ENCODE assay signal across 8 cellular contexts in the genomic region with DNA sequence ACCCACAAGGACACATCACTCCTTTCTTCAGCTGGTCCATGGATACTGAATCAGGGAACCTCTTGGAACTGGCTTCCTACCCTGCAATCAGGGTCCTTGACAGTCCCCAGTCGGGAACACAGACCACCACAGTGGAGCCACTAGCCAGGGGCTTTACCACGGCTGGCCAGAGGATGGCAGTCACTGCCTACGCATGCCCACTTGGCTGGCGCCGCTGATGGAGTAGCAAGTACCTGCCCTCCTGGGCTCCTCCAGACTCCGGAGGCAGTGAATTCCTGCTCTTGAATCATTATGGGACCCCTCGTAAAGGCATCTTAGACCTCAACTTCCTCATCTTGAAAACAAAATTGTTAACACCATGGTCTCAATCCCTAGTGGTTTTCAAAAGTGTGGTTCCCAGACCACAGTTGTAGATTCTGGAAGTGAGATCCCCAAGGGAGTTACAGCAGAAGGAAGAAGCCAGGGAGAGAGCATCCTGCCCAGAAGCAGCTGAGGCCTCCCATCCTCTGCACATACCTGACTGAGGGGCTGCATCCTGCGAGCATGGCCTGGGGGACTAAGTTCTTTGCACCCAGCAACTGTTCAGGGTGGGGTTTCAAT. TPM values are rescaled to one million over a fixed set of nuclear protein-coding genes. Genes with fewer than 3 reads are reported as not detected.
DNase-seq lines count a peak whose midpoint lies in the region; ATAC-seq, FAIRE-seq and TF ChIP-seq lines count a peak whose summit lies in the region.

No MANE protein-coding gene starts in this region.

- no TSS peak for BruUV-seq in PC-3 (replicated peaks; lab: Mats Ljungman, UMichigan)

- POLR2A ChIA-PET in PC-3 (lab: Charles Lee; ENCODE audit: unreplicated experiment): no interaction called here

- H3K4me3 ChIP-seq in Karpas-422 (ENCODE audit: low read length): no peak overlapping the region
- H3K4me3 ChIP-seq in PC-3 (ENCODE audit: low read length): peak overlapping the region; percentile 17; the same call in 1 of the 2 replicates
- no peak overlapping the region for H3K4me3 ChIP-seq in pancreas

- H3K27me3 ChIP-seq in Karpas-422 (ENCODE audit: low read length) (no peaks in the 10 kb centered on the region), PC-3 (ENCODE audit: low read length) (no peaks in the 10 kb centered on the region), pancreas (no peaks in the 10 kb centered on the region)

- intact Hi-C loops in PC-3 (cut with micrococcal nuclease) (loop anchor here (1.0 to 2.0 kb wide), 3 partner anchors 107 to 174 kb away; no protein-coding TSS in a partner anchor), pancreas (cut with DNase I) (loop anchor here (10.0 kb wide), 2 partner anchors 116 to 166 kb away; no protein-coding TSS in a partner anchor)

- no peaks in the 10 kb centered on the region for H3K9me2 ChIP-seq in Karpas-422 (replicated peaks; ENCODE audit: insufficient read depth, low read length)
- H3K9me2 ChIP-seq in PC-3 (replicated peaks; ENCODE audit: low read length): no peaks in the 10 kb centered on the region

- no peaks in the 10 kb centered on the region for H3K9me3 ChIP-seq in Karpas-422 (ENCODE audit: low read length)
- no peaks in the 10 kb centered on the region for H3K9me3 ChIP-seq in PC-3 (ENCODE audit: low read length)
- H3K9me3 ChIP-seq in pancreas: no peaks in the 10 kb centered on the region

- whole genome bisulfite sequencing in pancreas, 2 donors: 7 to 11% methylated on average over 8 of the region's 8 CpGs

- H3K4me2 ChIP-seq in Karpas-422 (ENCODE audit: low read depth, low read length, poor library complexity, severe bottlenecking): peak overlapping the region; percentile 29
- peak overlapping the region; percentile 49; the same call in 1 of the 2 replicates for H3K4me2 ChIP-seq in PC-3 (ENCODE audit: low read length)

- H3K36me3 ChIP-seq in Karpas-422 (ENCODE audit: insufficient read depth, low read length) (no peaks in the 10 kb centered on the region), PC-3 (ENCODE audit: low read depth, low read length) (no peaks in the 10 kb centered on the region), pancreas (no peaks in the 10 kb centered on the region)

- H3K79me2 ChIP-seq in Karpas-422 (ENCODE audit: low read length): no peaks in the 10 kb centered on the region
- no peaks in the 10 kb centered on the region for H3K79me2 ChIP-seq in PC-3 (ENCODE audit: low read length)

- H2AFZ ChIP-seq in Karpas-422 (ENCODE audit: low read length) (no peak overlapping the region), PC-3 (ENCODE audit: low read length) (peak overlapping the region; percentile 73)

- no peak overlapping the region for H3K27ac ChIP-seq in Karpas-422 (ENCODE audit: low read length)
- H3K27ac ChIP-seq in PC-3 (ENCODE audit: low read length): no peak overlapping the region
- H3K27ac ChIP-seq in pancreas: no peak overlapping the region

- H3F3A ChIP-seq in PC-3 (ENCODE audit: low read length, unreplicated experiment): no peaks in the 10 kb centered on the region

- no peak overlapping the region for H3K9ac ChIP-seq in Karpas-422 (ENCODE audit: low read length)
- H3K9ac ChIP-seq in PC-3 (ENCODE audit: low read length): no peak overlapping the region

- peak; percentile 88 for ATAC-seq in PC-3
- peak; percentile 67 to 93 (median 91) for ATAC-seq in pancreas
- no peak for ATAC-seq in HG02678 (IDR thresholded peaks at IDR 0.05; ENCODE audit: unreplicated experiment)
- no peak for ATAC-seq in HG03432 (IDR thresholded peaks at IDR 0.05; ENCODE audit: unreplicated experiment)

- H3K4me1 ChIP-seq in Karpas-422 (ENCODE audit: low read length) (peaks cover 3% of the 10 kb centered on the region), PC-3 (ENCODE audit: insufficient read depth, low read length) (no peaks in the 10 kb centered on the region), pancreas (no peaks in the 10 kb centered on the region)

- H4K20me1 ChIP-seq in Karpas-422 (ENCODE audit: insufficient read depth, low read depth, low read length) (no peaks in the 10 kb centered on the region), PC-3 (ENCODE audit: low read length) (no peaks in the 10 kb centered on the region)

- no peak for FAIRE-seq in pancreas (lab: Jason Lieb, UNC)

- TF ChIP-seq CTCF in PC-3 (conservative IDR thresholded peaks at IDR 0.05; ENCODE audit: low read depth, low read length): peak; percentile 94
- TF ChIP-seq CTCF in pancreas (IDR thresholded peaks at IDR 0.05): peak; percentile 12 to 68 (median 57)

- peak; percentile 80 for DNase-seq in Daoy (ENCODE audit: low read depth)
- peak; percentile 88 for DNase-seq in Karpas-422
- peak; percentile 79 for DNase-seq in PC-3
- DNase-seq in activated gamma-delta T cell treated with Interleukin-2 at 50 U/mL for 16 hours: peak; percentile 24
- peak; percentile 43 for DNase-seq in globus pallidus (ENCODE audit: low spot score)
- peak in 5 of 6 donors; percentile 41 to 83 (median 56) for DNase-seq in pancreas

- CTCF ChIA-PET in PC-3 (lab: Charles Lee): interaction anchor here (0.6 to 1.2 kb wide), 3 partner anchors 107 to 192 kb away, joined by 3 to 7 read pairs (median 4); no protein-coding TSS in a partner anchor

RNA-seq across cellular contexts. Expression of a gene that starts 9.1 kb away (rescaled TPM):
- 104 and 162 TPM in 2 replicates for total RNA-seq in Daoy (2014; rRNA removed; shearing (Covaris generic))
- total RNA-seq in Karpas-422 (2014; rRNA removed; shearing (Covaris generic); ENCODE audit: low replicate concordance): 96.9 and 134 TPM in 2 replicates
- 54.7 and 56.1 TPM in 2 replicates for total RNA-seq in PC-3 (2014; rRNA removed)
- 10 to 100 TPM; 17.2 to 25.4 (median 19.4) TPM for total RNA-seq in pancreas
- 10 to 100 TPM; 27.2 to 44.6 TPM for polyA plus RNA-seq in pancreas

RNA-seq across cellular contexts. Expression of a gene that starts 31.6 kb away (rescaled TPM):
- 0.23 and 2.2 TPM in 2 replicates for total RNA-seq in Daoy (2014; rRNA removed; shearing (Covaris generic))
- not detected in 2 replicates for total RNA-seq in Karpas-422 (2014; rRNA removed; shearing (Covaris generic); ENCODE audit: low replicate concordance)
- not detected in 2 replicates for total RNA-seq in PC-3 (2014; rRNA removed)
- under 1 TPM in 4 of 6 donors, not detected in 2; 0.20 to 0.60 (median 0.36) TPM for total RNA-seq in pancreas
- 10 to 100 TPM in 1 of 2 donors, not detected in 1; 11.8 TPM for polyA plus RNA-seq in pancreas

RNA-seq across cellular contexts. Expression of a gene that starts 44.2 kb away (rescaled TPM):
- 1.6 TPM in 1 of 2 replicates, not detected in the other for total RNA-seq in Daoy (2014; rRNA removed; shearing (Covaris generic))
- not detected in 2 replicates for total RNA-seq in Karpas-422 (2014; rRNA removed; shearing (Covaris generic); ENCODE audit: low replicate concordance)
- 1.3 and 5.4 TPM in 2 replicates for total RNA-seq in PC-3 (2014; rRNA removed)
- 1 to 10 TPM; 2.3 to 9.0 (median 4.4) TPM for total RNA-seq in pancreas
- 10 to 100 TPM in 1 of 2 donors, 1 to 10 TPM in 1; 5.7 to 16.1 TPM for polyA plus RNA-seq in pancreas

Comparison
In these comparisons a context has a peak if more than half of its experiments do, and no peak if none do; other contexts are left out.
1. DNase-seq: peak in every context shown above with its lines; median percentile 88 in Karpas-422; 80 in Daoy; 79 in PC-3; 56 in pancreas; 43 in globus pallidus; 24 in activated gamma-delta T cell treated with Interleukin-2 at 50 U/mL for 16 hours.
2. ATAC-seq: peak in PC-3 (single experiment) and pancreas (4 of 4); none in HG02678 (single experiment) and HG03432 (single experiment).